31 cellular contexts compared by ENCODE assay signal in the genomic region with DNA sequence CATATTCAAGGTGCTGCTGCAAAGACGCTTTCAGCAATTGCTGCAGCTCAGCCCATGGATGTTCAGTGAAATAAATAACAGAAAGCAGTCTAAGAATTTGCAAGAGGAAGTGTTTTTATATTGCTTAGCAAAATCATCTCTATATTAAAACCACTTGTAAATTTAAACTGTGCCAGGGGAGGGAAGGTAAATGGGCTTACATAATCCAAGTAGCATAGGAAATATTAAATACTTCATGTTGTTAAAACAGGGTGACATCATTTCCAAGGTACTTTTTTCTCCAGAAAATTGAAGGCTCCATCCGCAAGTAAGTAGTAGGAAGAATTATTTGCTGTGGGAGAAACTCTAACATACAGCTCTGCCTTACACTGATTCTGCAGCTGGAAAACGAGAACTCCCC.
"Had no signal": no experiment of that assay in that cellular context is flagged by ENCODE, and none has a peak within 500 bp of the region (broad histone marks: within the 10 kb centered on the region; RNA-seq: fewer than 3 reads in every experiment).

No MANE protein-coding gene starts in this region.

- H3K9me3 Mint-ChIP-seq: natural killer cell, neural progenitor cell, type B pancreatic cell had no signal

- H3K9ac ChIP-seq: neural progenitor cell, parathyroid adenoma had no signal

- H3K4me2 ChIP-seq: neural progenitor cell, smooth muscle cell had no signal

- H3K36me3 Mint-ChIP-seq: natural killer cell, neural progenitor cell, type B pancreatic cell had no signal

- DNase-seq: naive thymus-derived CD4-positive, alpha-beta T cell; natural killer cell; occipital lobe; ovary; posterior cingulate gyrus; psoas muscle; right cardiac atrium; spleen; stimulated activated CD4-positive, alpha-beta T cell treated with anti-CD3 and anti-CD28 coated beads, Interleukin-12 subunit alpha, Interleukin-12 subunit beta, amount 100 ng/mL, for 4 hours; stimulated activated CD4-positive, alpha-beta T cell treated with anti-CD3 and anti-CD28 coated beads, Interleukin-1b, Interleukin-23, amount 100 ng/mL, for 48 hours; stimulated activated CD4-positive, alpha-beta T cell treated with anti-CD3 and anti-CD28 coated beads, Interleukin-4, amount 100 ng/mL, for 1 hour; stimulated activated CD4-positive, alpha-beta T cell treated with anti-CD3 and anti-CD28 coated beads, Interleukin-4, amount 100 ng/mL, for 4 hours; stimulated activated CD8-positive, alpha-beta memory T cell treated with anti-CD3 and anti-CD28 coated beads, Interleukin-4, amount 100 ng/mL, for 48 hours; stimulated activated naive CD4-positive, alpha-beta T cell; stimulated activated naive CD8-positive, alpha-beta T cell treated with anti-CD3 and anti-CD28 coated beads, Interleukin-15, amount 100 ng/mL, for 72 hours; stimulated activated naive CD8-positive, alpha-beta T cell treated with anti-CD3 and anti-CD28 coated beads, Interleukin-15, Interleukin-2, amounts not matched to agents 100 U/mL and 50 U/mL, for 24 hours; substantia nigra; testis; tibial artery; transverse colon; upper lobe of right lung; uterus had no signal

- H3K27me3 ChIP-seq: neural progenitor cell, ovary, spleen, suprapubic skin, testis, tibial artery, transverse colon, upper lobe of right lung, uterus had no signal

- H3K4me3 ChIP-seq: neural progenitor cell, ovary, psoas muscle, skin epidermis, smooth muscle cell, spleen, suprapubic skin, testis, tibial artery, transverse colon, upper lobe of right lung, uterus had no signal

- H3K9me3 ChIP-seq: ovary, psoas muscle, suprapubic skin, testis, tibial artery, transverse colon, uterus had no signal

- ATAC-seq: naive thymus-derived CD4-positive, alpha-beta T cell; natural killer cell; psoas muscle; right cardiac atrium; sciatic nerve; stimulated activated memory B cell treated with anti-CD40 and anti-IgM and Interleukin-4, amounts not matched to agents 10 μg/mL and 1 μg/mL and 100 μg/mL, for 72 hours; stimulated activated naive CD8-positive, alpha-beta T cell treated with anti-CD3 and anti-CD28 coated beads, Interleukin-15, amount 100 ng/mL, for 72 hours; stimulated activated naive CD8-positive, alpha-beta T cell treated with anti-CD3 and anti-CD28 coated beads, Interleukin-15, Interleukin-2, amounts not matched to agents 100 U/mL and 50 U/mL, for 24 hours; upper lobe of right lung had no signal

- H3K79me2 ChIP-seq: parathyroid adenoma had no signal

- H3K27me3 Mint-ChIP-seq: naive thymus-derived CD4-positive, alpha-beta T cell; progenitor cell of endocrine pancreas; stimulated activated memory B cell treated with anti-CD40 and anti-IgM and Interleukin-4, amounts not matched to agents 10 μg/mL and 1 μg/mL and 100 μg/mL, for 72 hours; stimulated activated naive CD8-positive, alpha-beta T cell treated with anti-CD3 and anti-CD28 coated beads, Interleukin-15, amount 100 ng/mL, for 72 hours; type B pancreatic cell had no signal

- H3K27ac Mint-ChIP-seq: naive thymus-derived CD4-positive, alpha-beta T cell; natural killer cell; neural progenitor cell; progenitor cell of endocrine pancreas; stimulated activated memory B cell treated with anti-CD40 and anti-IgM and Interleukin-4, amounts not matched to agents 10 μg/mL and 1 μg/mL and 100 μg/mL, for 72 hours; stimulated activated naive CD8-positive, alpha-beta T cell treated with anti-CD3 and anti-CD28 coated beads, Interleukin-15, amount 100 ng/mL, for 72 hours; type B pancreatic cell had no signal

- H3K36me3 ChIP-seq: neural progenitor cell, ovary, spleen, suprapubic skin, tibial artery, transverse colon, upper lobe of right lung, uterus had no signal

- H3K4me1 ChIP-seq: parathyroid adenoma, psoas muscle, spleen, testis, tibial artery, transverse colon, upper lobe of right lung, uterus had no signal

- H3K27ac ChIP-seq: neural progenitor cell, ovary, parathyroid adenoma, psoas muscle, skin epidermis, spleen, suprapubic skin, testis, tibial artery, transverse colon, upper lobe of right lung, uterus had no signal

- H3K4me1 Mint-ChIP-seq: naive thymus-derived CD4-positive, alpha-beta T cell; natural killer cell; neural progenitor cell; stimulated activated naive CD8-positive, alpha-beta T cell treated with anti-CD3 and anti-CD28 coated beads, Interleukin-15, amount 100 ng/mL, for 72 hours had no signal

- H3K4me3 Mint-ChIP-seq: naive thymus-derived CD4-positive, alpha-beta T cell; natural killer cell; neural progenitor cell; stimulated activated memory B cell treated with anti-CD40 and anti-IgM and Interleukin-4, amounts not matched to agents 10 μg/mL and 1 μg/mL and 100 μg/mL, for 72 hours; stimulated activated naive CD8-positive, alpha-beta T cell treated with anti-CD3 and anti-CD28 coated beads, Interleukin-15, amount 100 ng/mL, for 72 hours; type B pancreatic cell had no signal

- H2AFZ ChIP-seq: neural progenitor cell, parathyroid adenoma had no signal
